32 cellular contexts compared by ENCODE assay signal in genomic region chr11:130473795-130474377, GRCh38. TPM values are rescaled to one million over a fixed set of nuclear protein-coding genes. Genes with fewer than 3 reads are reported as not detected.
"Had no signal": no experiment of that assay in that cellular context is flagged by ENCODE, and none has a peak within 500 bp of the region (broad histone marks: within the 10 kb centered on the region; RNA-seq: fewer than 3 reads in every experiment).

No MANE protein-coding gene starts in this region.

- ATAC-seq: activated T-helper 17 cell treated with anti-CD3 and anti-CD28 coated beads, Interleukin-2, amount 50 U/mL, for 72 hours; T-cell had no signal

- H3K27ac ChIP-seq: SK-N-MC, VCaP had no signal

- H3K36me3 ChIP-seq: MG63 had no signal

- DNase-seq: activated CD4-positive, alpha-beta memory T cell treated with anti-CD3 and anti-CD28 coated beads for 36 hours; activated CD4-positive, alpha-beta T cell treated with anti-CD3 and anti-CD28 coated beads, Interleukin-2, amount 10 ng/mL, durations not matched to agents 7 days and 5 days; activated CD4-positive, CD25-positive, alpha-beta regulatory T cell; activated CD8-positive, alpha-beta memory T cell treated with anti-CD3 and anti-CD28 coated beads for 24 hours; activated gamma-delta T cell; activated naive CD4-positive, alpha-beta T cell treated with anti-CD3 and anti-CD28 coated beads for 36 hours; activated T-cell treated with anti-CD3 and anti-CD28 coated beads for 4 hours; activated T-cell treated with anti-CD3 and anti-CD28 coated beads, Interleukin-2, amount 50 U/mL, for 48 hours; amygdala; MG63; MV-4-11; NCI-H1092 treated with DMSO at 0.1 percent for 48 hours; NCI-H1417 treated with DMSO at 0.1 percent for 48 hours; NCI-H1694; NCI-H2029; NCI-H2107; NCI-H2171 treated with DMSO at 0.1 percent for 48 hours; NCI-H345; NCI-H510A; NCI-H526 treated with DMSO at 0.1 percent for 48 hours; NCI-H82; SIG-M5; T-cell; T-helper 2 cell; T1000 had no signal

- H3K4me3 Mint-ChIP-seq: activated CD4-positive, alpha-beta memory T cell treated with anti-CD3 and anti-CD28 coated beads for 36 hours; activated CD4-positive, alpha-beta T cell treated with anti-CD3 and anti-CD28 coated beads, Interleukin-2, amount 10 ng/mL, durations not matched to agents 7 days and 5 days; activated naive CD4-positive, alpha-beta T cell treated with anti-CD3 and anti-CD28 coated beads for 36 hours; activated naive CD8-positive, alpha-beta T cell; activated T-helper 17 cell treated with anti-CD3 and anti-CD28 coated beads, Interleukin-2, amount 50 U/mL, for 72 hours; brain; T-cell had no signal

- H3K27ac Mint-ChIP-seq: activated CD4-positive, alpha-beta memory T cell treated with anti-CD3 and anti-CD28 coated beads for 36 hours; activated CD4-positive, alpha-beta T cell treated with anti-CD3 and anti-CD28 coated beads, Interleukin-2, amount 10 ng/mL, durations not matched to agents 7 days and 5 days; activated naive CD4-positive, alpha-beta T cell treated with anti-CD3 and anti-CD28 coated beads for 36 hours; activated naive CD8-positive, alpha-beta T cell; activated T-helper 17 cell treated with anti-CD3 and anti-CD28 coated beads, Interleukin-2, amount 50 U/mL, for 72 hours; brain; T-cell had no signal

- H3K4me1 Mint-ChIP-seq: activated CD4-positive, alpha-beta T cell treated with anti-CD3 and anti-CD28 coated beads, Interleukin-2, amount 10 ng/mL, durations not matched to agents 7 days and 5 days; activated T-helper 17 cell treated with anti-CD3 and anti-CD28 coated beads, Interleukin-2, amount 50 U/mL, for 72 hours; brain had no signal

- H3K9me3 ChIP-seq: MG63 had no signal

- H3K36me3 Mint-ChIP-seq: activated CD4-positive, alpha-beta memory T cell treated with anti-CD3 and anti-CD28 coated beads for 36 hours; activated naive CD8-positive, alpha-beta T cell; T-cell had no signal

- H3K27me3 ChIP-seq: MG63 had no signal

- H3K9me3 Mint-ChIP-seq: activated CD4-positive, alpha-beta memory T cell treated with anti-CD3 and anti-CD28 coated beads for 36 hours; activated CD4-positive, alpha-beta T cell treated with anti-CD3 and anti-CD28 coated beads, Interleukin-2, amount 10 ng/mL, durations not matched to agents 7 days and 5 days; activated naive CD4-positive, alpha-beta T cell treated with anti-CD3 and anti-CD28 coated beads for 36 hours; activated T-helper 17 cell treated with anti-CD3 and anti-CD28 coated beads, Interleukin-2, amount 50 U/mL, for 72 hours; brain; T-cell had no signal

- H3K4me3 ChIP-seq: MG63, SK-N-MC had no signal

RNA-seq across cellular contexts. Expression of gene ADAMTS15, which starts 25.4 kb away (rescaled TPM):
- total RNA-seq: activated CD4-positive, alpha-beta memory T cell treated with anti-CD3 and anti-CD28 coated beads for 36 hours; activated naive CD4-positive, alpha-beta T cell treated with anti-CD3 and anti-CD28 coated beads for 36 hours; activated T-helper 17 cell treated with anti-CD3 and anti-CD28 coated beads, Interleukin-2, amount 50 U/mL, for 72 hours; OCI-LY7 had no signal

RNA-seq across cellular contexts. Expression of gene ADAMTS8, which starts 45.5 kb away (rescaled TPM):
- total RNA-seq: activated CD4-positive, alpha-beta memory T cell treated with anti-CD3 and anti-CD28 coated beads for 36 hours; activated CD4-positive, alpha-beta T cell treated with anti-CD3 and anti-CD28 coated beads, Interleukin-2, amount 10 ng/mL, durations not matched to agents 7 days and 5 days; activated naive CD4-positive, alpha-beta T cell treated with anti-CD3 and anti-CD28 coated beads for 36 hours; activated T-helper 17 cell treated with anti-CD3 and anti-CD28 coated beads, Interleukin-2, amount 50 U/mL, for 72 hours; OCI-LY7; RPMI7951 had no signal
